Comparison of ENCODE assay signal across 8 cellular contexts in genomic region chr4:10018818-10019438, GRCh38. TPM values are rescaled to one million over a fixed set of nuclear protein-coding genes. Genes with fewer than 3 reads are reported as not detected.
DNase-seq lines count a peak whose midpoint lies in the region; ATAC-seq and TF ChIP-seq lines count a peak whose summit lies in the region.

No MANE protein-coding gene starts in this region.

- DNase-seq in DMS114 treated with DMSO at 0.1 percent for 48 hours (lab: John Stamatoyannopoulos, UW; ENCODE audit: unreplicated experiment) (peak; percentile 88), RPMI7951 (ENCODE audit: low read depth) (peak; percentile 81), activated gamma-delta T cell (lab: John Stamatoyannopoulos, UW) (peak; percentile 82), fibroblast of villous mesenchyme (ENCODE audit: low read depth) (peak; percentile 88), nephron progenitor cell (peak; percentile 90)

- H3K36me3 Mint-ChIP-seq in IgD-negative memory B cell (no peaks in the 10 kb centered on the region), nephron progenitor cell (ENCODE audit: low read depth) (no peaks in the 10 kb centered on the region)
- no peaks in the 10 kb centered on the region for H3K36me3 Mint-ChIP-seq in stimulated activated naive CD8-positive, alpha-beta T cell treated with anti-CD3 and anti-CD28 coated beads, Interleukin-15, Interleukin-2, amounts not matched to agents 100 ng/mL and 50 ng/mL, for 24 hours (ENCODE audit: low read depth)

- peak; percentile 91 for TF ChIP-seq CTCF in fibroblast of villous mesenchyme (IDR thresholded peaks at IDR 0.05; ENCODE audit: insufficient read depth, low read depth, low read length)
- peak; percentile 96 for TF ChIP-seq CTCF in nephron progenitor cell (IDR thresholded peaks at IDR 0.05)

- peaks cover 2% of the 10 kb centered on the region for H3K27me3 Mint-ChIP-seq in IgD-negative memory B cell
- H3K27me3 Mint-ChIP-seq in nephron progenitor cell (ENCODE audit: low read depth, poor library complexity) = peaks cover 29% of the 10 kb centered on the region
- no peaks in the 10 kb centered on the region for H3K27me3 Mint-ChIP-seq in stimulated activated naive CD8-positive, alpha-beta T cell treated with anti-CD3 and anti-CD28 coated beads, Interleukin-15, Interleukin-2, amounts not matched to agents 100 ng/mL and 50 ng/mL, for 24 hours

- peak overlapping the region; percentile 88 to 93 (median 92) for H3K4me3 Mint-ChIP-seq in IgD-negative memory B cell
- H3K4me3 Mint-ChIP-seq in nephron progenitor cell = peak overlapping the region; percentile 76
- peak overlapping the region; percentile 88 for H3K4me3 Mint-ChIP-seq in stimulated activated naive CD8-positive, alpha-beta T cell treated with anti-CD3 and anti-CD28 coated beads, Interleukin-15, Interleukin-2, amounts not matched to agents 100 ng/mL and 50 ng/mL, for 24 hours

- peaks cover 16 to 20% (median 18%) of the 10 kb centered on the region in 3 donors for H3K4me1 Mint-ChIP-seq in IgD-negative memory B cell
- peaks cover 47% of the 10 kb centered on the region for H3K4me1 Mint-ChIP-seq in nephron progenitor cell
- H3K4me1 Mint-ChIP-seq in stimulated activated naive CD8-positive, alpha-beta T cell treated with anti-CD3 and anti-CD28 coated beads, Interleukin-15, Interleukin-2, amounts not matched to agents 100 ng/mL and 50 ng/mL, for 24 hours (ENCODE audit: low read depth) = peaks cover 15% of the 10 kb centered on the region

- peak; percentile 97 for ATAC-seq in GM21447 (IDR thresholded peaks at IDR 0.05; ENCODE audit: unreplicated experiment)

- H3K4me3 ChIP-seq in fibroblast of villous mesenchyme (ENCODE audit: low read depth, low read length) = peak overlapping the region; percentile 55

- H3K27ac Mint-ChIP-seq in IgD-negative memory B cell = peak overlapping the region; percentile 85 to 95 (median 92)
- no peak overlapping the region for H3K27ac Mint-ChIP-seq in nephron progenitor cell
- H3K27ac Mint-ChIP-seq in stimulated activated naive CD8-positive, alpha-beta T cell treated with anti-CD3 and anti-CD28 coated beads, Interleukin-15, Interleukin-2, amounts not matched to agents 100 ng/mL and 50 ng/mL, for 24 hours = peak overlapping the region; percentile 93

- H3K9me3 Mint-ChIP-seq in IgD-negative memory B cell (no peaks in the 10 kb centered on the region), nephron progenitor cell (no peaks in the 10 kb centered on the region)
- H3K9me3 Mint-ChIP-seq in stimulated activated naive CD8-positive, alpha-beta T cell treated with anti-CD3 and anti-CD28 coated beads, Interleukin-15, Interleukin-2, amounts not matched to agents 100 ng/mL and 50 ng/mL, for 24 hours = no peaks in the 10 kb centered on the region

RNA-seq across cellular contexts. Expression of gene SLC2A9, which starts 2.4 kb away (rescaled TPM):
- polyA plus RNA-seq in IgD-negative memory B cell = 0.41 TPM
- 0.49 TPM in 1 of 2 replicates, not detected in the other for total RNA-seq in RPMI7951 (2014; rRNA removed; shearing (Covaris generic))
- 0.43 and 0.97 TPM in 2 replicates for total RNA-seq in fibroblast of villous mesenchyme

Comparison
In these comparisons a context has a peak if more than half of its experiments do, and no peak if none do; other contexts are left out.
1. Peak in every context shown above with its lines: DNase-seq, ATAC-seq and H3K4me3 ChIP-seq.